Comparison of ENCODE assay signal across 28 cellular contexts in the genomic region with DNA sequence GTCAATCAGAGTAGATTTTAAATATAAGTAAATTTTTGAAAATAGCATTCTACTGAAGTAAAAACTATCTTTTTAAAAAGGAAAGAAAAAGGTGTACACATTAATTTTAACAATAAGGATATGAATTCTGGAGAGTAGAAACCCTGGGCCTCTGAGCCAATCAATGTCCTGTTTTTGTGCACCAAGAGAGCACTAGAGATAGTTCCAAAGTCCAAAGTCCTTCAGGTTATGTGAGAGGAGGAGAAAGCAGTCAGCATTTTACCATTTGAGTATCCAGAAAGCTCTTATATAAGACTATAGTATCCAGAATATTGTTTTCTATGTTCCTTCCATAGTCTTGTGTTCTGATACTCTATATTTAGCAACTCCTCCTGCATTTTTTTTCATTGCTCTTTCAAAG. TPM values are rescaled to one million over a fixed set of nuclear protein-coding genes. Genes with fewer than 3 reads are reported as not detected.
"Had no signal": no experiment of that assay in that cellular context is flagged by ENCODE, and none has a peak within 500 bp of the region (broad histone marks: within the 10 kb centered on the region; RNA-seq: fewer than 3 reads in every experiment).

No MANE protein-coding gene starts in this region.

- H3K36me3 ChIP-seq: ascending aorta, Peyer's patch had no signal

- FAIRE-seq: TTC549 had no signal

- ATAC-seq: activated CD8-positive, alpha-beta T cell treated with anti-CD3 and anti-CD28 coated beads, Interleukin-2, amount 10 ng/mL, durations not matched to agents 7 days and 5 days; PC-3 had no signal

- H3K4me3 ChIP-seq: ascending aorta, cardiac muscle cell, MG63, Peyer's patch, SJSA1 had no signal

- H3K4me1 ChIP-seq: Peyer's patch had no signal

- H3K9me3 ChIP-seq: ascending aorta, MG63, Peyer's patch, SJSA1, SK-N-SH had no signal

- DNase-seq: activated CD4-positive, alpha-beta T cell treated with anti-CD3 and anti-CD28 coated beads, Interleukin-2, amount 10 ng/mL, durations not matched to agents 7 days and 5 days; activated CD4-positive, alpha-beta T cell treated with anti-CD3 and anti-CD28 coated beads, Interleukin-2, amount 50 U/mL, for 48 hours; activated CD8-positive, alpha-beta T cell treated with anti-CD3 and anti-CD28 coated beads, Interleukin-2, amount 10 ng/mL, durations not matched to agents 7 days and 5 days; activated gamma-delta T cell; activated naive CD4-positive, alpha-beta T cell treated with Interleukin-2 at 50 U/mL for 16 hours; activated naive CD8-positive, alpha-beta T cell treated with anti-CD3 and anti-CD28 coated beads, Interleukin-2, amount 10 ng/mL, durations not matched to agents 7 days and 5 days; activated T-cell treated with anti-CD3 and anti-CD28 coated beads, Interleukin-2, amount 50 U/mL, for 24 hours; amygdala; Kasumi-1; MG63; NCI-H1092; NCI-H1436 treated with DMSO at 0.1 percent for 48 hours; NCI-H1694 treated with DMSO at 0.1 percent for 48 hours; NCI-H2029; NCI-H510A; NCI-H526; NCI-H748 treated with DMSO at 0.1 percent for 48 hours; NK-92 treated with Interleukin-12 subunit alpha and Interleukin-12 subunit beta, amount 100 ng/mL, for 24 hours; PC-3; Peyer's patch; RPMI8226; SHP77 treated with DMSO at 0.1 percent for 48 hours; SK-N-SH had no signal

RNA-seq across cellular contexts. Expression of a gene that starts 18.3 kb away (rescaled TPM):
- total RNA-seq: activated CD4-positive, alpha-beta T cell treated with anti-CD3 and anti-CD28 coated beads, Interleukin-2, amount 10 ng/mL, durations not matched to agents 7 days and 5 days; activated CD8-positive, alpha-beta T cell treated with anti-CD3 and anti-CD28 coated beads, Interleukin-2, amount 10 ng/mL, durations not matched to agents 7 days and 5 days; activated naive CD8-positive, alpha-beta T cell treated with anti-CD3 and anti-CD28 coated beads, Interleukin-2, amount 10 ng/mL, durations not matched to agents 7 days and 5 days; activated T-helper 2 cell treated with anti-CD3 and anti-CD28 coated beads, Interferon-gamma antibody, Interleukin-2, Interleukin-4, amounts not matched to agents 10 μg/mL and 5 μg/mL and 100 μg/mL, durations not matched to agents 14 hours and 24 hours and 36 hours; ascending aorta; PC-3; Peyer's patch; SJSA1 had no signal

RNA-seq across cellular contexts. Expression of a gene that starts 52.5 kb away (rescaled TPM):
- total RNA-seq: SJSA1 had no signal
